ENCODE assay signal across 8 cellular contexts in genomic region chr5:1536298-1537165, GRCh38. TPM values are rescaled to one million over a fixed set of nuclear protein-coding genes. Genes with fewer than 3 reads are reported as not detected.
A peak's percentile ranks its signal among the peaks of the same experiment; 100 is the strongest.
DNase-seq lines count a peak whose midpoint lies in the region; ATAC-seq and TF ChIP-seq lines count a peak whose summit lies in the region.

No MANE protein-coding gene starts in this region.

- peaks cover 0 to 21% (median 13%) of the 10 kb centered on the region in 11 experiments; a peak in 19 of 22 replicates for H3K9me3 ChIP-seq in BLaER1 treated with 17β-estradiol and CSF1 and Interleukin-3, amounts not matched to agents 10 nM and 100 nM (replicated peaks in 1 of 11)
- H3K9me3 ChIP-seq in KOPT-K1 (ENCODE audit: insufficient read depth, low read length, poor library complexity, severe bottlenecking) (peaks cover 6% of the 10 kb centered on the region), heart left ventricle (no peaks in the 10 kb centered on the region)

- peak; percentile 93 for ATAC-seq in GM21367 (IDR thresholded peaks at IDR 0.05; ENCODE audit: unreplicated experiment)
- peak in 2 of 4 donors; percentile 29 to 53 for ATAC-seq in heart left ventricle

- H3K4me1 ChIP-seq in BLaER1 treated with 17β-estradiol and CSF1 and Interleukin-3, amounts not matched to agents 10 nM and 100 nM: peaks cover 13 to 23% (median 17%) of the 10 kb centered on the region in 10 experiments
- peaks cover 0 to 21% (median 0%) of the 10 kb centered on the region in 12 donors for H3K4me1 ChIP-seq in heart left ventricle

- intact Hi-C loops in heart left ventricle (cut with DNase I): no loop called here

- no peaks in the 10 kb centered on the region for H4K20me1 ChIP-seq in BLaER1 treated with 17β-estradiol and CSF1 and Interleukin-3, amounts not matched to agents 10 nM and 100 nM

- peak overlapping the region in 9 of 11 experiments; percentile 8 to 53 (median 38); a peak in 14 of 22 replicates for H3K27ac ChIP-seq in BLaER1 treated with 17β-estradiol and CSF1 and Interleukin-3, amounts not matched to agents 10 nM and 100 nM
- H3K27ac ChIP-seq in KOPT-K1 (ENCODE audit: low read depth, low read length, poor library complexity, severe bottlenecking) (peak overlapping the region; percentile 76), heart left ventricle (peak overlapping the region in 4 of 12 donors; percentile 3 to 85 (median 16))

- H3K36me3 ChIP-seq in BLaER1 treated with 17β-estradiol and CSF1 and Interleukin-3, amounts not matched to agents 10 nM and 100 nM: no peaks in the 10 kb centered on the region
- no peaks in the 10 kb centered on the region for H3K36me3 ChIP-seq in KOPT-K1 (ENCODE audit: insufficient read depth, low read length)
- H3K36me3 ChIP-seq in heart left ventricle: no peaks in the 10 kb centered on the region

- TF ChIP-seq CTCF in heart left ventricle (IDR thresholded peaks at IDR 0.05): no peak

- 73 to 80% (median 76%) methylated on average over 9 of the region's 9 CpGs for WGBS in heart left ventricle, 4 donors

- peak overlapping the region; percentile 61 to 87 (median 69) for H3K4me2 ChIP-seq in BLaER1 treated with 17β-estradiol and CSF1 and Interleukin-3, amounts not matched to agents 10 nM and 100 nM

- DNase-seq in activated T-cell treated with anti-CD3 and anti-CD28 coated beads for 24 hours (ENCODE audit: low read depth): peak; percentile 67
- peak in 3 of 5 donors; percentile 15 to 33 (median 16) for DNase-seq in heart left ventricle
- DNase-seq in stimulated activated CD4-positive, alpha-beta T cell treated with anti-CD3 and anti-CD28 coated beads, TNF-alpha, amount 100 ng/mL, for 1 hour (ENCODE audit: low read depth in 3 of 3, low spot score in 1 of 3): peak; percentile 32 to 45 (median 45)
- no peak for DNase-seq in COR-L47 (lab: John Stamatoyannopoulos, UW)
- DNase-seq in NCI-H1436 treated with DMSO at 0.1 percent for 48 hours (lab: John Stamatoyannopoulos, UW): no peak

- no peak for TF ChIP-seq POLR2A in heart left ventricle (IDR thresholded peaks at IDR 0.05)

- H3K27me3 ChIP-seq in BLaER1 treated with 17β-estradiol and CSF1 and Interleukin-3, amounts not matched to agents 10 nM and 100 nM: no peaks in the 10 kb centered on the region
- H3K27me3 ChIP-seq in heart left ventricle: peaks cover 0 to 9% (median 0%) of the 10 kb centered on the region in 9 donors

- peak overlapping the region; percentile 2 to 45 (median 30); a peak in 11 of 20 replicates for H3K4me3 ChIP-seq in BLaER1 treated with 17β-estradiol and CSF1 and Interleukin-3, amounts not matched to agents 10 nM and 100 nM
- H3K4me3 ChIP-seq in heart left ventricle: peak overlapping the region in 9 of 12 donors; percentile 2 to 51 (median 38)

- peak overlapping the region in 10 of 11 experiments; percentile 3 to 61 (median 24); a peak in 10 of 22 replicates for H3K9ac ChIP-seq in BLaER1 treated with 17β-estradiol and CSF1 and Interleukin-3, amounts not matched to agents 10 nM and 100 nM

RNA-seq across cellular contexts. Expression of gene LPCAT1, which starts 12.8 kb away (rescaled TPM):
- total RNA-seq in heart left ventricle: 10 to 100 TPM in 4 of 9 donors, 1 to 10 TPM in 5; 8.2 to 30.6 (median 9.9) TPM
- 10 to 100 TPM in 1 of 2 donors, 1 to 10 TPM in 1; 9.6 to 21.9 TPM for polyA plus RNA-seq in heart left ventricle

Comparison
In these comparisons a context has a peak if more than half of its experiments do, and no peak if none do; other contexts are left out.
1. DNase-seq: peak in activated T-cell treated with anti-CD3 and anti-CD28 coated beads for 24 hours (single experiment), heart left ventricle (3 of 5) and stimulated activated CD4-positive, alpha-beta T cell treated with anti-CD3 and anti-CD28 coated beads, TNF-alpha, amount 100 ng/mL, for 1 hour (3 of 3); none in COR-L47 (single experiment) and NCI-H1436 treated with DMSO at 0.1 percent for 48 hours (single experiment).